In genomic region chr3:197989651-197990050, GRCh38 we compare ENCODE assay signal across 26 cellular contexts.
"Had no signal": no experiment of that assay in that cellular context is flagged by ENCODE, and none has a peak within 500 bp of the region (broad histone marks: within the 10 kb centered on the region; RNA-seq: fewer than 3 reads in every experiment).

No MANE protein-coding gene starts in this region.

- H3K9me3 ChIP-seq: ascending aorta, gastroesophageal sphincter, heart right ventricle had no signal

- DNase-seq: activated CD4-positive, alpha-beta memory T cell treated with anti-CD3 and anti-CD28 coated beads for 36 hours; activated CD4-positive, alpha-beta T cell treated with anti-CD3 and anti-CD28 coated beads for 36 hours; activated CD4-positive, alpha-beta T cell treated with anti-CD3 and anti-CD28 coated beads, Interleukin-2, amount 10 ng/mL, durations not matched to agents 24 days and 14 days; activated CD4-positive, CD25-positive, alpha-beta regulatory T cell; activated CD4-positive, CD25-positive, alpha-beta regulatory T cell treated with anti-CD3 and anti-CD28 coated beads, Interleukin-2, amount 50 U/mL, for 72 hours; activated CD8-positive, alpha-beta memory T cell treated with anti-CD3 and anti-CD28 coated beads, Interleukin-2, amount 10 ng/mL, durations not matched to agents 7 days and 5 days; activated CD8-positive, alpha-beta memory T cell treated with anti-CD3 and anti-CD28 coated beads, Interleukin-2, amount 50 U/mL, for 4 hours; activated CD8-positive, alpha-beta T cell treated with anti-CD3 and anti-CD28 coated beads, Interleukin-2, amount 10 ng/mL, durations not matched to agents 7 days and 5 days; activated effector memory CD4-positive, alpha-beta T cell treated with anti-CD3 and anti-CD28 coated beads, Interleukin-2, amount 50 U/mL, for 16 hours; activated naive CD4-positive, alpha-beta T cell treated with anti-CD3 and anti-CD28 coated beads for 36 hours; activated naive CD8-positive, alpha-beta T cell treated with anti-CD3 and anti-CD28 coated beads for 36 hours; activated naive CD8-positive, alpha-beta T cell treated with anti-CD3 and anti-CD28 coated beads, Interleukin-2, amount 50 U/mL, for 24 hours; activated T-cell treated with anti-CD3 and anti-CD28 coated beads, Interleukin-2, amount 50 U/mL, for 1 hour; activated T-cell treated with anti-CD3 and anti-CD28 coated beads, Interleukin-2, amount 50 U/mL, for 48 hours; brain microvascular endothelial cell; dorsolateral prefrontal cortex; effector memory CD4-positive, alpha-beta T cell; endodermal cell; foreskin keratinocyte; heart right ventricle; T-helper 2 cell had no signal

- H3K4me1 ChIP-seq: ascending aorta, foreskin keratinocyte, gastroesophageal sphincter, heart right ventricle had no signal

- H3K4me3 ChIP-seq: ascending aorta, coronary artery, dorsolateral prefrontal cortex, gastroesophageal sphincter, heart right ventricle had no signal

- ATAC-seq: activated CD4-positive, alpha-beta T cell treated with anti-CD3 and anti-CD28 coated beads for 36 hours; activated CD8-positive, alpha-beta memory T cell treated with anti-CD3 and anti-CD28 coated beads, Interleukin-2, amount 10 ng/mL, durations not matched to agents 7 days and 5 days; activated CD8-positive, alpha-beta T cell treated with anti-CD3 and anti-CD28 coated beads, Interleukin-2, amount 10 ng/mL, durations not matched to agents 7 days and 5 days; activated naive CD8-positive, alpha-beta T cell treated with anti-CD3 and anti-CD28 coated beads, Interleukin-2, amount 50 U/mL, for 24 hours; esophagus mucosa; foreskin keratinocyte; gastroesophageal sphincter; heart right ventricle had no signal

- H3K27me3 ChIP-seq: ascending aorta, brain microvascular endothelial cell, dorsolateral prefrontal cortex, foreskin keratinocyte, gastroesophageal sphincter, heart right ventricle had no signal

- H3K27ac ChIP-seq: ascending aorta, brain microvascular endothelial cell, coronary artery, dorsolateral prefrontal cortex, foreskin keratinocyte, gastroesophageal sphincter, heart right ventricle had no signal

- FAIRE-seq: bronchial epithelial cell had no signal
